ENCODE assay signal across 18 cellular contexts in genomic region chr22:35156945-35157344, GRCh38.
"Had no signal": no experiment of that assay in that cellular context is flagged by ENCODE, and none has a peak within 500 bp of the region (broad histone marks: within the 10 kb centered on the region; RNA-seq: fewer than 3 reads in every experiment).

No MANE protein-coding gene starts in this region.

- H3K36me3 ChIP-seq: ovary had no signal

- H3K4me3 Mint-ChIP-seq: activated naive CD8-positive, alpha-beta T cell treated with anti-CD3 and anti-CD28 coated beads, Interleukin-2, amount 50 U/mL, for 24 hours; activated T-helper 17 cell treated with anti-CD3 and anti-CD28 coated beads, Interleukin-2, amount 50 U/mL, for 72 hours had no signal

- H3K9me3 Mint-ChIP-seq: activated naive CD8-positive, alpha-beta T cell treated with anti-CD3 and anti-CD28 coated beads, Interleukin-2, amount 50 U/mL, for 24 hours; activated T-helper 17 cell treated with anti-CD3 and anti-CD28 coated beads, Interleukin-2, amount 50 U/mL, for 72 hours; neural crest cell had no signal

- H3K9me3 ChIP-seq: ovary had no signal

- ATAC-seq: activated naive CD8-positive, alpha-beta T cell treated with anti-CD3 and anti-CD28 coated beads, Interleukin-2, amount 50 U/mL, for 24 hours; foreskin keratinocyte; left ventricle myocardium superior; sciatic nerve; stimulated activated naive CD8-positive, alpha-beta T cell treated with anti-CD3 and anti-CD28 coated beads, Interleukin-15, Interleukin-2, amounts not matched to agents 100 U/mL and 50 U/mL, for 24 hours had no signal

- H3K4me3 ChIP-seq: ovary had no signal

- H3K4me1 Mint-ChIP-seq: activated naive CD8-positive, alpha-beta T cell treated with anti-CD3 and anti-CD28 coated beads, Interleukin-2, amount 50 U/mL, for 24 hours; activated T-helper 17 cell treated with anti-CD3 and anti-CD28 coated beads, Interleukin-2, amount 50 U/mL, for 72 hours; neural crest cell had no signal

- H3K27me3 ChIP-seq: ovary had no signal

- H3K27ac ChIP-seq: foreskin keratinocyte, ovary had no signal

- DNase-seq: activated CD4-positive, CD25-positive, alpha-beta regulatory T cell treated with anti-CD3 and anti-CD28 coated beads, Interleukin-2, amount 50 U/mL, for 72 hours; activated naive CD4-positive, alpha-beta T cell treated with Interleukin-2 at 50 U/mL for 16 hours; activated naive CD8-positive, alpha-beta T cell treated with anti-CD3 and anti-CD28 coated beads, Interleukin-2, amount 50 U/mL, for 24 hours; activated T-cell treated with anti-CD3 and anti-CD28 coated beads for 4 hours; aorta; cortex of kidney; effector CD8-positive, alpha-beta T cell; foreskin keratinocyte; glutamatergic neuron; hypothalamus; left ventricle myocardium superior; ovary; stimulated activated naive CD8-positive, alpha-beta T cell treated with anti-CD3 and anti-CD28 coated beads, Interleukin-15, Interleukin-2, amounts not matched to agents 100 U/mL and 50 U/mL, for 24 hours; T1000; trophoblast cell had no signal

- H3K4me1 ChIP-seq: foreskin keratinocyte had no signal
